Comparison of ENCODE assay signal across 19 cellular contexts in the genomic region with DNA sequence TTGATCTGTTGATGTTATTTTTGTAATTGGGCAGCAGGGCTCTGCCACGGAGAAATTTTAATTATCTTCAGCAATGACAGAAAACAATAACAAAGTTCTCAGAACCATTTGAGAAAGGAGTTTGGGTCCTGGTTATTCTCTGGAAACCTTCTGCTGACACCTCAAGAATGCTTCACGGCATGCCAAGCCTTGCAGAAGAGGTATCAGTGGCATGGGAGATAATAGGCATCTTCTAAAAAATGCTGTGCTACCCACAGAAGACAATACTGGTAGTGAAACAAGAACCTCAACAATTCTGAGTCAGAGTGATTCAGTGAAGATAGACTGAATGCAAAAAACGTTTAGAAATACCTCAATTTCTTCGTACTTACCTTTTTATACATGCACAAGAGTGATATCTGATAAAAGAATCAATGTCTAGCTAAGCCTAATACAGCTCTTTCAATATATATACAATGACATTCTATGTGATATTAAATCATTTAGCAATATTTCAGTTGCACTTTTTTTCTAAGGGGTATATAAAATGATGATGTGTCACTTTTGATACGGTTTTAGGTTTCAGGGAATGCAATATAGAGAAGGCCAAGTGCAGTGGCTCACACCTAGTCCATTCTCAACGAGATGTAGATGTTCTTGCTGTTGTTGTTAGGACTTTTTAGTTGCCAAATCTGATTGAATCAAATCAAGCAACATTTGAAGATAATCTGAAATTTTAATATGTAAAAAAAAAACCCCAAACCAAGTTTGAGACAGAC.
DNase-seq lines count a peak whose midpoint lies in the region; ATAC-seq and TF ChIP-seq lines count a peak whose summit lies in the region.
"Had no signal": no experiment of that assay in that cellular context is flagged by ENCODE, and none has a peak within 500 bp of the region (broad histone marks: within the 10 kb centered on the region; RNA-seq: fewer than 3 reads in every experiment).

No MANE protein-coding gene starts in this region.

- no peak overlapping the region for H3K27ac Mint-ChIP-seq in activated T-helper 2 cell treated with anti-CD3 and anti-CD28 coated beads, Interferon-gamma antibody, Interleukin-2, Interleukin-4, amounts not matched to agents 10 μg/mL and 5 μg/mL and 100 μg/mL, durations not matched to agents 14 hours and 24 hours and 36 hours
- H3K27ac Mint-ChIP-seq: activated T-helper 1 cell treated with anti-CD3 and anti-CD28 coated beads, Interleukin-12 subunit alpha, Interleukin-12 subunit beta, Interleukin-2, Interleukin-4 antibody, amounts not matched to agents 30 ng/mL and 10 ng/mL and 1 ng/mL, durations not matched to agents 14 hours and 24 hours and 36 hours; naive thymus-derived CD4-positive, alpha-beta T cell had no signal

- no peak overlapping the region for H3K27ac ChIP-seq in PC-3 (ENCODE audit: low read length)
- H3K27ac ChIP-seq in heart left ventricle = peak overlapping the region in 1 of 12 donors; percentile 34
- H3K27ac ChIP-seq: right atrium auricular region had no signal

- CTCF ChIA-PET in PC-3 (lab: Charles Lee) = interaction anchor here (0.8 kb wide), 1 partner anchor 297 kb away, joined by 3 read pairs; no protein-coding TSS in a partner anchor

- no peak overlapping the region for H2AFZ ChIP-seq in PC-3 (ENCODE audit: low read length)

- H3K79me2 ChIP-seq in PC-3 (ENCODE audit: low read length) = no peaks in the 10 kb centered on the region

- TF ChIP-seq CTCF in PC-3 (conservative IDR thresholded peaks at IDR 0.05; ENCODE audit: low read depth, low read length) (no peak), fibroblast of pulmonary artery (IDR thresholded peaks at IDR 0.05; ENCODE audit: low read length, missing control alignments) (no peak), heart left ventricle (IDR thresholded peaks at IDR 0.05) (no peak)

- H3K9me2 ChIP-seq in PC-3 (replicated peaks; ENCODE audit: low read length) = no peaks in the 10 kb centered on the region

- no peaks in the 10 kb centered on the region for H3F3A ChIP-seq in PC-3 (ENCODE audit: low read length, unreplicated experiment)

- ATAC-seq in GM21515 (IDR thresholded peaks at IDR 0.05; ENCODE audit: unreplicated experiment) = peak; percentile 73
- ATAC-seq in PC-3 = peak; percentile 82
- no peak for ATAC-seq in heart left ventricle
- ATAC-seq: left colon; naive thymus-derived CD4-positive, alpha-beta T cell; stimulated activated naive CD8-positive, alpha-beta T cell treated with anti-CD3 and anti-CD28 coated beads, Interleukin-15, Interleukin-2, amounts not matched to agents 100 U/mL and 50 U/mL, for 24 hours had no signal

- POLR2A ChIA-PET in PC-3 (lab: Charles Lee; ENCODE audit: unreplicated experiment) = no interaction called here

- H3K9ac ChIP-seq in PC-3 (ENCODE audit: low read length) = no peak overlapping the region

- no peak overlapping the region for H3K4me3 Mint-ChIP-seq in activated T-helper 2 cell treated with anti-CD3 and anti-CD28 coated beads, Interferon-gamma antibody, Interleukin-2, Interleukin-4, amounts not matched to agents 10 μg/mL and 5 μg/mL and 100 μg/mL, durations not matched to agents 14 hours and 24 hours and 36 hours (ENCODE audit: low read depth)
- H3K4me3 Mint-ChIP-seq: activated T-helper 1 cell treated with anti-CD3 and anti-CD28 coated beads, Interleukin-12 subunit alpha, Interleukin-12 subunit beta, Interleukin-2, Interleukin-4 antibody, amounts not matched to agents 30 ng/mL and 10 ng/mL and 1 ng/mL, durations not matched to agents 14 hours and 24 hours and 36 hours; naive thymus-derived CD4-positive, alpha-beta T cell had no signal

- peaks cover 5% of the 10 kb centered on the region for H3K27me3 Mint-ChIP-seq in activated T-helper 2 cell treated with anti-CD3 and anti-CD28 coated beads, Interferon-gamma antibody, Interleukin-2, Interleukin-4, amounts not matched to agents 10 μg/mL and 5 μg/mL and 100 μg/mL, durations not matched to agents 14 hours and 24 hours and 36 hours (ENCODE audit: low read depth)
- H3K27me3 Mint-ChIP-seq: naive thymus-derived CD4-positive, alpha-beta T cell had no signal

- 65 to 78% (median 67%) methylated on average over 6 of the region's 6 CpGs for WGBS in heart left ventricle, 4 donors

- H3K4me1 Mint-ChIP-seq in activated T-helper 2 cell treated with anti-CD3 and anti-CD28 coated beads, Interferon-gamma antibody, Interleukin-2, Interleukin-4, amounts not matched to agents 10 μg/mL and 5 μg/mL and 100 μg/mL, durations not matched to agents 14 hours and 24 hours and 36 hours (ENCODE audit: low read depth) = peaks cover 1% of the 10 kb centered on the region
- H3K4me1 Mint-ChIP-seq: naive thymus-derived CD4-positive, alpha-beta T cell had no signal

- TF ChIP-seq POLR2A in heart left ventricle (IDR thresholded peaks at IDR 0.05) = no peak

- H4K20me1 ChIP-seq in PC-3 (ENCODE audit: low read length) = no peaks in the 10 kb centered on the region

- intact Hi-C loops in PC-3 (cut with micrococcal nuclease) (loop anchor here (2.0 to 5.0 kb wide), 3 partner anchors 185 to 340 kb away; no protein-coding TSS in a partner anchor), heart left ventricle (cut with DNase I) (loop anchor here in 6 of 10 donors (2.0 to 10.0 kb wide), 5 partner anchors 100 to 497 kb away; no protein-coding TSS in a partner anchor)
- intact Hi-C loops in activated T-helper 2 cell treated with anti-CD3 and anti-CD28 coated beads, Interferon-gamma antibody, Interleukin-2, Interleukin-4, amounts not matched to agents 10 μg/mL and 5 μg/mL and 100 μg/mL, durations not matched to agents 14 hours and 24 hours and 36 hours (cut with micrococcal nuclease) = loop anchor here (2.0 kb wide), 1 partner anchor 341 kb away; no protein-coding TSS in a partner anchor

- H3K4me1 ChIP-seq in PC-3 (ENCODE audit: insufficient read depth, low read length) = peaks cover 26% of the 10 kb centered on the region
- peaks cover 0 to 6% (median 0%) of the 10 kb centered on the region in 12 donors for H3K4me1 ChIP-seq in heart left ventricle
- H3K4me1 ChIP-seq: right atrium auricular region had no signal

- no TSS peak for BruUV-seq in PC-3 (replicated peaks; lab: Mats Ljungman, UMichigan)

- H3K4me2 ChIP-seq in PC-3 (ENCODE audit: low read length) = peak overlapping the region; percentile 65

- peak; percentile 55 for DNase-seq in Daoy (ENCODE audit: low read depth)
- DNase-seq in PC-3 = peak; percentile 70
- peak; percentile 42 for DNase-seq in fibroblast of pulmonary artery (ENCODE audit: low read depth)
- DNase-seq in activated T-helper 2 cell treated with anti-CD3 and anti-CD28 coated beads, Interferon-gamma antibody, Interleukin-2, Interleukin-4, amounts not matched to agents 10 μg/mL and 5 μg/mL and 100 μg/mL, durations not matched to agents 14 hours and 24 hours and 36 hours (ENCODE audit: low spot score) = no peak
- DNase-seq in NCI-H1436 (lab: John Stamatoyannopoulos, UW) = no peak
- DNase-seq in heart left ventricle = no peak
- DNase-seq in activated gamma-delta T cell treated with Interleukin-2 at 50 U/mL for 16 hours = no peak
- DNase-seq: activated CD4-positive, alpha-beta T cell treated with anti-CD3 and anti-CD28 coated beads for 48 hours; BE2C; DMS79 treated with DMSO at 0.1 percent for 48 hours; effector memory CD4-positive, alpha-beta T cell; left colon; naive thymus-derived CD4-positive, alpha-beta T cell; NCI-H2171; stimulated activated naive CD8-positive, alpha-beta T cell treated with anti-CD3 and anti-CD28 coated beads, Interleukin-15, Interleukin-2, amounts not matched to agents 100 U/mL and 50 U/mL, for 24 hours; T-helper 1 cell had no signal

- no peak overlapping the region; the same call in 1 of the 2 replicates for H3K4me3 ChIP-seq in PC-3 (ENCODE audit: low read length)
- no peak overlapping the region for H3K4me3 ChIP-seq in fibroblast of pulmonary artery (replicated peaks; ENCODE audit: low read depth, low read length)
- H3K4me3 ChIP-seq in heart left ventricle = no peak overlapping the region
- H3K4me3 ChIP-seq: right atrium auricular region had no signal

- H3K27me3 ChIP-seq in PC-3 (ENCODE audit: low read length) (no peaks in the 10 kb centered on the region), heart left ventricle (no peaks in the 10 kb centered on the region)
- H3K27me3 ChIP-seq: BE2C, right atrium auricular region had no signal

- H3K9me3 Mint-ChIP-seq in activated T-helper 2 cell treated with anti-CD3 and anti-CD28 coated beads, Interferon-gamma antibody, Interleukin-2, Interleukin-4, amounts not matched to agents 10 μg/mL and 5 μg/mL and 100 μg/mL, durations not matched to agents 14 hours and 24 hours and 36 hours = no peaks in the 10 kb centered on the region
- H3K9me3 Mint-ChIP-seq: activated T-helper 1 cell treated with anti-CD3 and anti-CD28 coated beads, Interleukin-12 subunit alpha, Interleukin-12 subunit beta, Interleukin-2, Interleukin-4 antibody, amounts not matched to agents 30 ng/mL and 10 ng/mL and 1 ng/mL, durations not matched to agents 14 hours and 24 hours and 36 hours had no signal

- no peaks in the 10 kb centered on the region for H3K36me3 Mint-ChIP-seq in activated T-helper 2 cell treated with anti-CD3 and anti-CD28 coated beads, Interferon-gamma antibody, Interleukin-2, Interleukin-4, amounts not matched to agents 10 μg/mL and 5 μg/mL and 100 μg/mL, durations not matched to agents 14 hours and 24 hours and 36 hours (ENCODE audit: low read depth)
- H3K36me3 Mint-ChIP-seq: naive thymus-derived CD4-positive, alpha-beta T cell had no signal

- H3K36me3 ChIP-seq in PC-3 (ENCODE audit: low read depth, low read length) (no peaks in the 10 kb centered on the region), heart left ventricle (no peaks in the 10 kb centered on the region)
- H3K36me3 ChIP-seq: BE2C, right atrium auricular region had no signal

- no peaks in the 10 kb centered on the region for H3K9me3 ChIP-seq in PC-3 (ENCODE audit: low read length)
- H3K9me3 ChIP-seq in heart left ventricle = peaks cover 0 to 13% (median 0%) of the 10 kb centered on the region in 12 donors
- H3K9me3 ChIP-seq: BE2C had no signal

Comparison
In these comparisons a context has a peak if more than half of its experiments do, and no peak if none do; other contexts are left out.
1. DNase-seq: peak in Daoy (single experiment), PC-3 (single experiment) and fibroblast of pulmonary artery (single experiment); none in activated T-helper 2 cell treated with anti-CD3 and anti-CD28 coated beads, Interferon-gamma antibody, Interleukin-2, Interleukin-4, amounts not matched to agents 10 μg/mL and 5 μg/mL and 100 μg/mL, durations not matched to agents 14 hours and 24 hours and 36 hours (single experiment), NCI-H1436 (single experiment), heart left ventricle (0 of 5) and activated gamma-delta T cell treated with Interleukin-2 at 50 U/mL for 16 hours (single experiment).
2. ATAC-seq: peak in GM21515 (single experiment) and PC-3 (single experiment); none in heart left ventricle (0 of 4).